Comparison of ENCODE assay signal across 16 cellular contexts in genomic region chr4:122548886-122549630, GRCh38.
DNase-seq lines count a peak whose midpoint lies in the region; ATAC-seq and TF ChIP-seq lines count a peak whose summit lies in the region.
"Had no signal": no experiment of that assay in that cellular context is flagged by ENCODE, and none has a peak within 500 bp of the region (broad histone marks: within the 10 kb centered on the region; RNA-seq: fewer than 3 reads in every experiment).

No MANE protein-coding gene starts in this region.

- peak overlapping the region; percentile 100 for H3K27ac ChIP-seq in Karpas-422 (ENCODE audit: low read length)
- no peak overlapping the region for H3K27ac ChIP-seq in left lung
- H3K27ac ChIP-seq: foreskin keratinocyte, heart right ventricle, transverse colon had no signal

- peak overlapping the region; percentile 56 for H3K27ac Mint-ChIP-seq in activated naive CD4-positive, alpha-beta T cell treated with anti-CD3 and anti-CD28 coated beads, Interleukin-2, amount 10 ng/mL, durations not matched to agents 7 days and 5 days
- peak overlapping the region; percentile 82 for H3K27ac Mint-ChIP-seq in activated CD4-positive, alpha-beta memory T cell treated with anti-CD3 and anti-CD28 coated beads for 36 hours
- H3K27ac Mint-ChIP-seq: CD14-positive monocyte; effector memory CD8-positive, alpha-beta T cell; naive B cell had no signal

- H3K4me3 ChIP-seq in Karpas-422 (ENCODE audit: low read length) = peak overlapping the region; percentile 47
- no peak overlapping the region for H3K4me3 ChIP-seq in left lung
- H3K4me3 ChIP-seq: heart right ventricle, transverse colon had no signal

- peaks cover 66% of the 10 kb centered on the region for H3K4me1 ChIP-seq in Karpas-422 (ENCODE audit: low read length)
- no peaks in the 10 kb centered on the region for H3K4me1 ChIP-seq in left lung
- H3K4me1 ChIP-seq: foreskin keratinocyte, heart right ventricle, transverse colon had no signal

- H3K36me3 Mint-ChIP-seq in activated naive CD4-positive, alpha-beta T cell treated with anti-CD3 and anti-CD28 coated beads, Interleukin-2, amount 10 ng/mL, durations not matched to agents 7 days and 5 days = no peaks in the 10 kb centered on the region
- peaks cover 5% of the 10 kb centered on the region for H3K36me3 Mint-ChIP-seq in activated CD4-positive, alpha-beta memory T cell treated with anti-CD3 and anti-CD28 coated beads for 36 hours
- H3K36me3 Mint-ChIP-seq: CD14-positive monocyte, naive B cell had no signal

- H4K20me1 ChIP-seq in Karpas-422 (ENCODE audit: insufficient read depth, low read depth, low read length) = no peaks in the 10 kb centered on the region

- H3K9me3 ChIP-seq in Karpas-422 (ENCODE audit: low read length) (no peaks in the 10 kb centered on the region), left lung (no peaks in the 10 kb centered on the region)
- H3K9me3 ChIP-seq: heart right ventricle, transverse colon had no signal

- no peaks in the 10 kb centered on the region for H3K9me3 Mint-ChIP-seq in activated naive CD4-positive, alpha-beta T cell treated with anti-CD3 and anti-CD28 coated beads, Interleukin-2, amount 10 ng/mL, durations not matched to agents 7 days and 5 days
- H3K9me3 Mint-ChIP-seq in activated CD4-positive, alpha-beta memory T cell treated with anti-CD3 and anti-CD28 coated beads for 36 hours = no peaks in the 10 kb centered on the region
- H3K9me3 Mint-ChIP-seq: effector memory CD8-positive, alpha-beta T cell; naive B cell had no signal

- H3K79me2 ChIP-seq in Karpas-422 (ENCODE audit: low read length) = no peaks in the 10 kb centered on the region

- DNase-seq in activated naive CD4-positive, alpha-beta T cell treated with anti-CD3 and anti-CD28 coated beads, Interleukin-2, amount 10 ng/mL, durations not matched to agents 7 days and 5 days = no peak
- DNase-seq in activated naive CD4-positive, alpha-beta T cell treated with Interleukin-2 at 50 U/mL for 16 hours = no peak
- DNase-seq in Karpas-422 (peak; percentile 95), left lung (no peak), NCI-H1436 (lab: John Stamatoyannopoulos, UW) (no peak)
- DNase-seq in activated CD4-positive, alpha-beta memory T cell treated with anti-CD3 and anti-CD28 coated beads for 36 hours = no peak
- DNase-seq: effector memory CD8-positive, alpha-beta T cell; foreskin keratinocyte; heart right ventricle; naive B cell; NCI-H1436 treated with DMSO at 0.1 percent for 48 hours; NCI-H446 treated with DMSO at 0.1 percent for 48 hours; transverse colon had no signal

- ATAC-seq in left lung (peak; percentile 45), HG02840 (IDR thresholded peaks at IDR 0.05; ENCODE audit: low FRiP score, unreplicated experiment) (no peak)
- ATAC-seq: effector memory CD8-positive, alpha-beta T cell; esophagus mucosa; foreskin keratinocyte; heart right ventricle had no signal

- H3K36me3 ChIP-seq in Karpas-422 (ENCODE audit: insufficient read depth, low read length) (no peaks in the 10 kb centered on the region), left lung (no peaks in the 10 kb centered on the region)
- H3K36me3 ChIP-seq: heart right ventricle, transverse colon had no signal

- intact Hi-C loops in activated CD4-positive, alpha-beta memory T cell treated with anti-CD3 and anti-CD28 coated beads for 36 hours (cut with micrococcal nuclease) = no loop called here
- intact Hi-C loops in left lung (cut with DNase I) = no loop called here

- peak overlapping the region; percentile 76 for H3K4me2 ChIP-seq in Karpas-422 (ENCODE audit: low read depth, low read length, poor library complexity, severe bottlenecking)

- POLR2A ChIA-PET in activated CD4-positive, alpha-beta memory T cell treated with anti-CD3 and anti-CD28 coated beads for 36 hours (lab: Charles Lee) = interaction anchor here (1.1 to 2.0 kb wide), 3 partner anchors 42 to 97 kb away, joined by 3 to 6 read pairs (median 3); no protein-coding TSS in a partner anchor

- no peaks in the 10 kb centered on the region for H3K27me3 Mint-ChIP-seq in activated naive CD4-positive, alpha-beta T cell treated with anti-CD3 and anti-CD28 coated beads, Interleukin-2, amount 10 ng/mL, durations not matched to agents 7 days and 5 days
- H3K27me3 Mint-ChIP-seq in activated CD4-positive, alpha-beta memory T cell treated with anti-CD3 and anti-CD28 coated beads for 36 hours = no peaks in the 10 kb centered on the region
- H3K27me3 Mint-ChIP-seq: effector memory CD8-positive, alpha-beta T cell had no signal

- CTCF ChIA-PET in activated naive CD4-positive, alpha-beta T cell treated with anti-CD3 and anti-CD28 coated beads, Interleukin-2, amount 10 ng/mL, durations not matched to agents 7 days and 5 days (lab: Charles Lee) = no interaction called here
- CTCF ChIA-PET in activated CD4-positive, alpha-beta memory T cell treated with anti-CD3 and anti-CD28 coated beads for 36 hours (lab: Charles Lee) = interaction anchor here (2.8 kb wide), 1 partner anchor 29 kb away, joined by 23 read pairs; no protein-coding TSS in a partner anchor

- H2AFZ ChIP-seq in Karpas-422 (ENCODE audit: low read length) = no peak overlapping the region

- H3K9me2 ChIP-seq in Karpas-422 (replicated peaks; ENCODE audit: insufficient read depth, low read length) = no peaks in the 10 kb centered on the region

- no peak for TF ChIP-seq CTCF in left lung (IDR thresholded peaks at IDR 0.05)

- H3K27me3 ChIP-seq in Karpas-422 (ENCODE audit: low read length) (no peaks in the 10 kb centered on the region), left lung (no peaks in the 10 kb centered on the region)
- H3K27me3 ChIP-seq: heart right ventricle, transverse colon had no signal

- peaks cover 47% of the 10 kb centered on the region for H3K4me1 Mint-ChIP-seq in activated naive CD4-positive, alpha-beta T cell treated with anti-CD3 and anti-CD28 coated beads, Interleukin-2, amount 10 ng/mL, durations not matched to agents 7 days and 5 days
- peaks cover 82% of the 10 kb centered on the region for H3K4me1 Mint-ChIP-seq in activated CD4-positive, alpha-beta memory T cell treated with anti-CD3 and anti-CD28 coated beads for 36 hours (ENCODE audit: low read depth)
- H3K4me1 Mint-ChIP-seq: CD14-positive monocyte, naive B cell had no signal

- H3K4me3 Mint-ChIP-seq in activated naive CD4-positive, alpha-beta T cell treated with anti-CD3 and anti-CD28 coated beads, Interleukin-2, amount 10 ng/mL, durations not matched to agents 7 days and 5 days = no peak overlapping the region
- H3K4me3 Mint-ChIP-seq in activated CD4-positive, alpha-beta memory T cell treated with anti-CD3 and anti-CD28 coated beads for 36 hours = peak overlapping the region; percentile 72
- H3K4me3 Mint-ChIP-seq: CD14-positive monocyte; effector memory CD8-positive, alpha-beta T cell; naive B cell had no signal

- H3K9ac ChIP-seq in Karpas-422 (ENCODE audit: low read length) = peak overlapping the region; percentile 74
